In the genomic region with DNA sequence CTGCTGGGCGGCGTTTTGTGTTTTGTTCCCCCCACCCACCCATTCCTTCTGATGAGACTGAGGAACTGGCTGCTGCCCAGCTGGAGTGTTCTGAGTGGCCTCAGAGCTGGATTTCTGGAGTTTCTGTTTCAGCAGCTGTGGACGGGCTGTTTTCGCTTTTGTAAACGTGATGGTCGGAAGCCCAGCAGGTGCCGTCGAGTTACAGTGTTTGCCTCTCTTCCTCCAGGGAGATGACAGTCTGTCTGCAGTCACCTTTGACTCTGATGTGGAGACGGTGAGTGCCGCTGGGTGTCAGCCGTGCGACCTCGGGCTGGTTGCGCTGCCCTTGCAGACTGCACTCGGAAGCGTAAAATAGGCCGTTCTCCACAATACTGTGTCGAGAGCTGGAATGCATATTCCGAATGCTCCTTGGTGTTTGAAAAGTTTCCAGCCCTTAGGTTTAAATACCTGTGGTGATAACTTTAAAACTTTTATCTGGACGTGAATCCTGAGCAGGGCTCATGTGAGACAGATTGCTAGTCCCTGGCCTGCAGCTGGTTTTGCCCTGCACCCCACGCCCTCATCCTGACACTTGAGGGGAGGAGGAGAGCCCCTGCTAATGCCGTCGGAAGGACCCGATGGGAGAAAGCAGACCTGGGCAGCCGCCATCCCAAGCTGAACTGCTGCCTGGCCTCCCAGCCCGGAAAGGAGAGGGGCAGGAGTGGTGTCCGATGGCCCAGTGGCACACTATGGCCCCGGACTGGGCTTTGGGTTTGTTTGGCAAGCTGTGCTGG, we compare ENCODE assay signal across 9 cellular contexts. TPM values are rescaled to one million over a fixed set of nuclear protein-coding genes. Genes with fewer than 3 reads are reported as not detected.
DNase-seq lines count a peak whose midpoint lies in the region; ATAC-seq and TF ChIP-seq lines count a peak whose summit lies in the region.
"Had no signal": no experiment of that assay in that cellular context is flagged by ENCODE, and none has a peak within 500 bp of the region (broad histone marks: within the 10 kb centered on the region; RNA-seq: fewer than 3 reads in every experiment).

No MANE protein-coding gene starts in this region.

- H3K4me2 ChIP-seq in BLaER1 treated with 17β-estradiol and CSF1 and Interleukin-3, amounts not matched to agents 10 nM and 100 nM: peak overlapping the region; percentile 53 to 85 (median 72)

- DNase-seq in glutamatergic neuron (no peak), omental fat pad (ENCODE audit: low spot score) (no peak), HEK293T (ENCODE audit: extremely low spot score) (no peak), inferior parietal cortex (ENCODE audit: extremely low spot score) (no peak), testis (no peak)

- H3K27ac ChIP-seq in BLaER1 treated with 17β-estradiol and CSF1 and Interleukin-3, amounts not matched to agents 10 nM and 100 nM: no peak overlapping the region
- H3K27ac ChIP-seq in HUES64 (ENCODE audit: low read depth, low read length) (peak overlapping the region; percentile 29; the same call in 1 of the 2 replicates), testis (no peak overlapping the region)

- no peak for TF ChIP-seq POLR2A in testis (IDR thresholded peaks at IDR 0.05)

- peaks cover 0 to 7% (median 0%) of the 10 kb centered on the region in 11 experiments; a peak in 2 of 22 replicates for H3K27me3 ChIP-seq in BLaER1 treated with 17β-estradiol and CSF1 and Interleukin-3, amounts not matched to agents 10 nM and 100 nM
- no peaks in the 10 kb centered on the region for H3K27me3 ChIP-seq in HUES64 (ENCODE audit: insufficient read depth, low read length)
- H3K27me3 ChIP-seq in testis: no peaks in the 10 kb centered on the region

- peaks cover 0 to 24% (median 0%) of the 10 kb centered on the region in 11 experiments; a peak in 4 of 22 replicates for H3K36me3 ChIP-seq in BLaER1 treated with 17β-estradiol and CSF1 and Interleukin-3, amounts not matched to agents 10 nM and 100 nM
- H3K36me3 ChIP-seq in HUES64 (ENCODE audit: insufficient read depth, low read length): no peaks in the 10 kb centered on the region
- H3K36me3 ChIP-seq in testis (ENCODE audit: low read depth, missing control alignments): no peaks in the 10 kb centered on the region

- TF ChIP-seq CTCF in glutamatergic neuron (IDR thresholded peaks at IDR 0.05; ENCODE audit: partially characterized antibody, unreplicated experiment) (no peak), omental fat pad (IDR thresholded peaks at IDR 0.05) (no peak), testis (IDR thresholded peaks at IDR 0.05) (no peak)

- H3K9me3 Mint-ChIP-seq in glutamatergic neuron (ENCODE audit: unreplicated experiment): peaks cover 1% of the 10 kb centered on the region
- H3K9me3 Mint-ChIP-seq: stimulated activated naive CD8-positive, alpha-beta T cell treated with anti-CD3 and anti-CD28 coated beads, Interleukin-15, Interleukin-2, amounts not matched to agents 100 ng/mL and 50 ng/mL, for 24 hours had no signal

- no peak overlapping the region for H3K4me3 Mint-ChIP-seq in glutamatergic neuron (ENCODE audit: unreplicated experiment)
- H3K4me3 Mint-ChIP-seq: stimulated activated naive CD8-positive, alpha-beta T cell treated with anti-CD3 and anti-CD28 coated beads, Interleukin-15, Interleukin-2, amounts not matched to agents 100 ng/mL and 50 ng/mL, for 24 hours had no signal

- peaks cover 16% of the 10 kb centered on the region for H3K4me1 Mint-ChIP-seq in glutamatergic neuron (ENCODE audit: low read depth, unreplicated experiment)

- peaks cover 0 to 38% (median 4%) of the 10 kb centered on the region in 11 experiments; a peak in 9 of 22 replicates for H4K20me1 ChIP-seq in BLaER1 treated with 17β-estradiol and CSF1 and Interleukin-3, amounts not matched to agents 10 nM and 100 nM

- H3K27me3 Mint-ChIP-seq in glutamatergic neuron (ENCODE audit: unreplicated experiment): peaks cover 1% of the 10 kb centered on the region
- H3K27me3 Mint-ChIP-seq: stimulated activated naive CD8-positive, alpha-beta T cell treated with anti-CD3 and anti-CD28 coated beads, Interleukin-15, Interleukin-2, amounts not matched to agents 100 ng/mL and 50 ng/mL, for 24 hours had no signal

- POLR2A ChIA-PET in HEK293T (lab: Yijun Ruan, JAX): no interaction called here

- no peaks in the 10 kb centered on the region for H3K9me3 ChIP-seq in BLaER1 treated with 17β-estradiol and CSF1 and Interleukin-3, amounts not matched to agents 10 nM and 100 nM (replicated peaks in 1 of 11)
- H3K9me3 ChIP-seq in HUES64 (ENCODE audit: insufficient read depth, low read depth, low read length): no peaks in the 10 kb centered on the region
- H3K9me3 ChIP-seq in testis: no peaks in the 10 kb centered on the region

- CTCF ChIA-PET in HEK293T (lab: Yijun Ruan, JAX): interaction anchor here (1.2 kb wide), 1 partner anchor 143 kb away, joined by 7 read pairs; no protein-coding TSS in a partner anchor

- peaks cover 23 to 44% (median 29%) of the 10 kb centered on the region in 10 experiments for H3K4me1 ChIP-seq in BLaER1 treated with 17β-estradiol and CSF1 and Interleukin-3, amounts not matched to agents 10 nM and 100 nM
- H3K4me1 ChIP-seq in HUES64 (ENCODE audit: insufficient read depth, low read length): no peaks in the 10 kb centered on the region
- H3K4me1 ChIP-seq in testis: no peaks in the 10 kb centered on the region

- H3K27ac Mint-ChIP-seq in glutamatergic neuron (ENCODE audit: unreplicated experiment): peak overlapping the region; percentile 59
- H3K27ac Mint-ChIP-seq: stimulated activated naive CD8-positive, alpha-beta T cell treated with anti-CD3 and anti-CD28 coated beads, Interleukin-15, Interleukin-2, amounts not matched to agents 100 ng/mL and 50 ng/mL, for 24 hours had no signal

- WGBS in HUES64: 74% methylated on average over 28 of the region's 28 CpGs
- 59% methylated on average over 24 to 28 of the region's 28 CpGs for WGBS in testis, 2 donors

- H3K9ac ChIP-seq in BLaER1 treated with 17β-estradiol and CSF1 and Interleukin-3, amounts not matched to agents 10 nM and 100 nM: 0 out of 22 replicates have a peak overlapping the region, but pooled peaks of 2 of the 11 experiments have one; percentile 3 to 10
- H3K9ac ChIP-seq in HUES64 (ENCODE audit: low read depth, low read length): no peak overlapping the region

- ATAC-seq in GM19467 (IDR thresholded peaks at IDR 0.05; ENCODE audit: unreplicated experiment): peak; percentile 75
- ATAC-seq in omental fat pad (ENCODE audit: low FRiP score): no peak

- H3K36me3 Mint-ChIP-seq in glutamatergic neuron (ENCODE audit: unreplicated experiment): no peaks in the 10 kb centered on the region

- H3K4me3 ChIP-seq in BLaER1 treated with 17β-estradiol and CSF1 and Interleukin-3, amounts not matched to agents 10 nM and 100 nM: peak overlapping the region in 1 of 10 experiments; percentile 1; a peak in 1 of 20 replicates
- H3K4me3 ChIP-seq in HUES64 (ENCODE audit: low read length) (no peak overlapping the region), testis (no peak overlapping the region)

- intact Hi-C loops in testis (cut with DNase I; ENCODE audit: low total_unique reads): no loop called here

TF ChIP-seq in HEK293T, 16 proteins besides CTCF, POLR2A, EP300 and RAD21:
- no peak for TF ChIP-seq FOXA1 (IDR thresholded peaks at IDR 0.05)
- TF ChIP-seq, protein P1, sequence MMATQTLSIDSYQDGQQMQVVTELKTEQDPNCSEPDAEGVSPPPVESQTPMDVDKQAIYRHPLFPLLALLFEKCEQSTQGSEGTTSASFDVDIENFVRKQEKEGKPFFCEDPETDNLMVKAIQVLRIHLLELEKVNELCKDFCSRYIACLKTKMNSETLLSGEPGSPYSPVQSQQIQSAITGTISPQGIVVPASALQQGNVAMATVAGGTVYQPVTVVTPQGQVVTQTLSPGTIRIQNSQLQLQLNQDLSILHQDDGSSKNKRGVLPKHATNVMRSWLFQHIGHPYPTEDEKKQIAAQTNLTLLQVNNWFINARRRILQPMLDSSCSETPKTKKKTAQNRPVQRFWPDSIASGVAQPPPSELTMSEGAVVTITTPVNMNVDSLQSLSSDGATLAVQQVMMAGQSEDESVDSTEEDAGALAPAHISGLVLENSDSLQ (IDR thresholded peaks at IDR 0.05): no peak
- TF ChIP-seq CTBP1 (IDR thresholded peaks at IDR 0.05; ENCODE audit: borderline replicate concordance): no peak
- TF ChIP-seq L3MBTL2 (conservative IDR thresholded peaks at IDR 0.05): no peak
- no peak for TF ChIP-seq SP1 (IDR thresholded peaks at IDR 0.05)
- no peak for TF ChIP-seq ARNT (IDR thresholded peaks at IDR 0.05)
- no peak for TF ChIP-seq BHLHE40 (IDR thresholded peaks at IDR 0.05; ENCODE audit: borderline replicate concordance)
- TF ChIP-seq LEF1 (IDR thresholded peaks at IDR 0.05; ENCODE audit: borderline replicate concordance): no peak
- no peak for TF ChIP-seq FOXM1 (IDR thresholded peaks at IDR 0.05; ENCODE audit: borderline replicate concordance)
- TF ChIP-seq NFRKB (IDR thresholded peaks at IDR 0.05): no peak
- no peak for TF ChIP-seq ZNF384 (IDR thresholded peaks at IDR 0.05)
- TF ChIP-seq ELF4 (IDR thresholded peaks at IDR 0.05): no peak
- TF ChIP-seq SUZ12 (IDR thresholded peaks at IDR 0.05): no peak

RNA-seq across cellular contexts. Expression of a gene that starts 8.3 kb away (rescaled TPM):
- polyA plus RNA-seq in HUES64 (2013, experiment 1 of 2): 3.9 TPM
- polyA plus RNA-seq in HUES64 (2013, experiment 2 of 2): 4.8 TPM
- total RNA-seq in glutamatergic neuron (ENCODE audit: unreplicated experiment): 12.0 TPM
- total RNA-seq in omental fat pad: 10 to 100 TPM in 3 of 4 donors, 1 to 10 TPM in 1; 6.6 to 14.3 (median 12.8) TPM
- total RNA-seq in testis: 100 to 1,000 TPM in 1 of 2 donors, 10 to 100 TPM in 1; 57.9 to 139 TPM
- polyA plus RNA-seq in testis (ENCODE audit: insufficient read depth, low read depth, low replicate concordance): 86.4 TPM

RNA-seq across cellular contexts. Expression of a gene that starts 11.8 kb away (rescaled TPM):
- 33.9 TPM for polyA plus RNA-seq in HUES64 (2013, experiment 1 of 2)
- polyA plus RNA-seq in HUES64 (2013, experiment 2 of 2): 33.3 TPM
- total RNA-seq in glutamatergic neuron (ENCODE audit: unreplicated experiment): 30.5 TPM
- 10 to 100 TPM; 22.7 to 33.1 (median 26.3) TPM for total RNA-seq in omental fat pad
- 100 to 1,000 TPM; 104 to 108 TPM for total RNA-seq in testis
- polyA plus RNA-seq in testis (ENCODE audit: insufficient read depth, low read depth, low replicate concordance): 45.3 TPM

RNA-seq across cellular contexts. Expression of a gene that starts 47.5 kb away (rescaled TPM):
- 23.3 TPM for polyA plus RNA-seq in HUES64 (2013, experiment 1 of 2)
- 25.9 TPM for polyA plus RNA-seq in HUES64 (2013, experiment 2 of 2)
- total RNA-seq in glutamatergic neuron (ENCODE audit: unreplicated experiment) (75.5 TPM), omental fat pad (10 to 100 TPM in 3 of 4 donors, 1 to 10 TPM in 1; 4.7 to 25.9 (median 21.6) TPM), testis (10 to 100 TPM; 18.3 to 34.1 TPM)
- 10.1 TPM for polyA plus RNA-seq in testis (ENCODE audit: insufficient read depth, low read depth, low replicate concordance)
